ENCODE assay signal across 1 cellular context in the genomic region with DNA sequence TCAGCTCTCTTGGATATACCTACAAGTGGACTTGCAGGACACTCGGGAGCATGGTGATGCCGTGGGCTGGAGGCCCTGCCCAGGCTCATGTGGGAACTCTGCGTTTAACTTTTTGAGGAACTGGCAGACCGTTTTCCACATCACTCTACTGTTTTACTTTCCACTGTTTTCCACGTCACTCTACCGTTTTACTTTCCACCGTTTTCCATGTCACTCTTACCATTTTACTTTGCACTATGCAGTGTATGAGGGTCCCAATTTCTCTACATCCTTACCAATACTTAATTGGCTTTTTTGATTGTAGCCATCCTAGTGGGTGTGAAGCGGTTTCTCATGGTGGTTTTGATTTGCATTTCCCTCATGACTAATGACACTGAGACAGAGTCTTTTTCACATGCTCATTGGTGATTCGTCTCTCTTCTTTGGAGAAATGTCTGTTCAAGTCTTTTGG.
TF ChIP-seq lines count a peak whose summit lies in the region.

No MANE protein-coding gene starts in this region.

TF ChIP-seq in SK-N-SH, 30 proteins besides CTCF, POLR2A, EP300 and RAD21 (continued from another document):
- TF ChIP-seq REST (IDR thresholded peaks at IDR 0.05; ENCODE audit: low read depth, low read length), result no peak
